Comparison of ENCODE assay signal across 8 cellular contexts in genomic region chr5:132428147-132428482, GRCh38. TPM values are rescaled to one million over a fixed set of nuclear protein-coding genes. Genes with fewer than 3 reads are reported as not detected.
A peak's percentile ranks its signal among the peaks of the same experiment; 100 is the strongest.
DNase-seq lines count a peak whose midpoint lies in the region; ATAC-seq and TF ChIP-seq lines count a peak whose summit lies in the region.

No MANE protein-coding gene starts in this region.

- ATAC-seq in activated CD4-positive, alpha-beta T cell treated with anti-CD3 and anti-CD28 coated beads for 36 hours = no peak
- ATAC-seq in PC-3 = no peak
- no peak for ATAC-seq in stimulated activated naive CD8-positive, alpha-beta T cell treated with anti-CD3 and anti-CD28 coated beads, Interleukin-15, amount 100 ng/mL, for 72 hours

- TF ChIP-seq CTCF in PC-3 (conservative IDR thresholded peaks at IDR 0.05; ENCODE audit: low read depth, low read length) (no peak), esophagus squamous epithelium (IDR thresholded peaks at IDR 0.05) (no peak)

- intact Hi-C loops in activated CD4-positive, alpha-beta T cell treated with anti-CD3 and anti-CD28 coated beads for 36 hours (cut with DNase I, micrococcal nuclease) = loop anchor here in 1 of 2 experiments (5.0 to 10.0 kb wide), 4 partner anchors 209 to 893 kb away; partner anchors contain the start of genes FNIP1 and RAPGEF6
- intact Hi-C loops in PC-3 (cut with micrococcal nuclease) (no loop called here), esophagus squamous epithelium (cut with DNase I) (loop anchor here (5.0 kb wide), 1 partner anchor 59 kb away; no protein-coding TSS in a partner anchor)

- no peaks in the 10 kb centered on the region for H3K9me2 ChIP-seq in PC-3 (replicated peaks; ENCODE audit: low read length)

- H3K4me1 ChIP-seq in PC-3 (ENCODE audit: insufficient read depth, low read length) = peaks cover 58% of the 10 kb centered on the region
- H3K4me1 ChIP-seq in esophagus squamous epithelium = peaks cover 57 to 95% (median 75%) of the 10 kb centered on the region in 3 donors

- 0 out of 2 replicates have a peak, but pooled peaks cover 5% of the 10 kb centered on the region for H3K79me2 ChIP-seq in PC-3 (ENCODE audit: low read length)

- no peaks in the 10 kb centered on the region for H3F3A ChIP-seq in PC-3 (ENCODE audit: low read length, unreplicated experiment)

- peak overlapping the region; percentile 94 for H3K27ac Mint-ChIP-seq in activated CD4-positive, alpha-beta T cell treated with anti-CD3 and anti-CD28 coated beads for 36 hours
- peak overlapping the region; percentile 98 to 100 for H3K27ac Mint-ChIP-seq in stimulated activated naive CD8-positive, alpha-beta T cell treated with anti-CD3 and anti-CD28 coated beads, Interleukin-15, amount 100 ng/mL, for 72 hours

- no peak for DNase-seq in activated CD4-positive, alpha-beta T cell treated with anti-CD3 and anti-CD28 coated beads for 36 hours
- no peak for DNase-seq in activated CD4-positive, alpha-beta T cell treated with anti-CD3 and anti-CD28 coated beads for 4 hours
- DNase-seq in PC-3 (no peak), esophagus squamous epithelium (lab: John Stamatoyannopoulos, UW) (no peak), Ammon's horn (ENCODE audit: low spot score) (no peak), NCI-H226 (no peak)
- DNase-seq in stimulated activated naive CD8-positive, alpha-beta T cell treated with anti-CD3 and anti-CD28 coated beads, Interleukin-15, amount 100 ng/mL, for 72 hours = no peak
- no peak for DNase-seq in effector CD4-positive, alpha-beta T cell

- no peaks in the 10 kb centered on the region for H3K9me3 Mint-ChIP-seq in activated CD4-positive, alpha-beta T cell treated with anti-CD3 and anti-CD28 coated beads for 36 hours (ENCODE audit: low read depth)
- peaks cover 0 to 7% of the 10 kb centered on the region in 2 donors for H3K9me3 Mint-ChIP-seq in stimulated activated naive CD8-positive, alpha-beta T cell treated with anti-CD3 and anti-CD28 coated beads, Interleukin-15, amount 100 ng/mL, for 72 hours

- peaks cover 97% of the 10 kb centered on the region for H3K4me1 Mint-ChIP-seq in activated CD4-positive, alpha-beta T cell treated with anti-CD3 and anti-CD28 coated beads for 36 hours
- peaks cover 100% of the 10 kb centered on the region for H3K4me1 Mint-ChIP-seq in stimulated activated naive CD8-positive, alpha-beta T cell treated with anti-CD3 and anti-CD28 coated beads, Interleukin-15, amount 100 ng/mL, for 72 hours

- H3K27me3 Mint-ChIP-seq in activated CD4-positive, alpha-beta T cell treated with anti-CD3 and anti-CD28 coated beads for 36 hours = no peaks in the 10 kb centered on the region
- H3K27me3 Mint-ChIP-seq in stimulated activated naive CD8-positive, alpha-beta T cell treated with anti-CD3 and anti-CD28 coated beads, Interleukin-15, amount 100 ng/mL, for 72 hours = no peaks in the 10 kb centered on the region

- no peaks in the 10 kb centered on the region for H4K20me1 ChIP-seq in PC-3 (ENCODE audit: low read length)

- POLR2A ChIA-PET in activated CD4-positive, alpha-beta T cell treated with anti-CD3 and anti-CD28 coated beads for 36 hours (lab: Charles Lee) = interaction anchor here (0.6 to 6.4 kb wide), 6 partner anchors 10 to 67 kb away, joined by 4 to 130 read pairs (median 39); partner anchors contain the start of gene IRF1
- POLR2A ChIA-PET in PC-3 (lab: Charles Lee; ENCODE audit: unreplicated experiment) = interaction anchor here (0.8 kb wide), 1 partner anchor 31 kb away, joined by 5 read pairs; no protein-coding TSS in a partner anchor

- no TSS peak for BruUV-seq in PC-3 (replicated peaks; lab: Mats Ljungman, UMichigan)

- peak overlapping the region; percentile 32; the same call in 1 of the 2 replicates for H3K4me2 ChIP-seq in PC-3 (ENCODE audit: low read length)

- peaks cover 34% of the 10 kb centered on the region for H3K36me3 Mint-ChIP-seq in activated CD4-positive, alpha-beta T cell treated with anti-CD3 and anti-CD28 coated beads for 36 hours (ENCODE audit: low read depth)

- no peaks in the 10 kb centered on the region for H3K9me3 ChIP-seq in PC-3 (ENCODE audit: low read length)
- no peaks in the 10 kb centered on the region for H3K9me3 ChIP-seq in esophagus squamous epithelium

- H3K9ac ChIP-seq in PC-3 (ENCODE audit: low read length) = no peak overlapping the region

- H3K27me3 ChIP-seq in PC-3 (ENCODE audit: low read length) (no peaks in the 10 kb centered on the region), esophagus squamous epithelium (no peaks in the 10 kb centered on the region)

- no peak for TF ChIP-seq POLR2A in esophagus squamous epithelium (IDR thresholded peaks at IDR 0.05)

- peak overlapping the region; percentile 55; the same call in 1 of the 2 replicates for H3K27ac ChIP-seq in PC-3 (ENCODE audit: low read length)
- peak overlapping the region; percentile 69 to 88 (median 79) for H3K27ac ChIP-seq in esophagus squamous epithelium

- H3K36me3 ChIP-seq in PC-3 (ENCODE audit: low read depth, low read length) = no peaks in the 10 kb centered on the region
- peaks cover 0 to 9% (median 0%) of the 10 kb centered on the region in 3 donors for H3K36me3 ChIP-seq in esophagus squamous epithelium

- no peak overlapping the region for H2AFZ ChIP-seq in PC-3 (ENCODE audit: low read length)

- CTCF ChIA-PET in activated CD4-positive, alpha-beta T cell treated with anti-CD3 and anti-CD28 coated beads for 36 hours (lab: Charles Lee) = interaction anchor here (0.5 to 13.9 kb wide), 10 partner anchors 8 to 702 kb away, joined by 3 to 89 read pairs (median 3); no protein-coding TSS in a partner anchor
- CTCF ChIA-PET in PC-3 (lab: Charles Lee) = no interaction called here

- H3K4me3 Mint-ChIP-seq in activated CD4-positive, alpha-beta T cell treated with anti-CD3 and anti-CD28 coated beads for 36 hours = no peak overlapping the region
- peak overlapping the region; percentile 84 to 92 for H3K4me3 Mint-ChIP-seq in stimulated activated naive CD8-positive, alpha-beta T cell treated with anti-CD3 and anti-CD28 coated beads, Interleukin-15, amount 100 ng/mL, for 72 hours

- no peak overlapping the region for H3K4me3 ChIP-seq in PC-3 (ENCODE audit: low read length)
- H3K4me3 ChIP-seq in esophagus squamous epithelium = no peak overlapping the region

RNA-seq across cellular contexts. Expression of gene SLC22A5, which starts 58.6 kb away (rescaled TPM):
- 1 to 10 TPM; 3.7 to 4.9 TPM for total RNA-seq in activated CD4-positive, alpha-beta T cell treated with anti-CD3 and anti-CD28 coated beads for 36 hours
- 8.2 and 21.8 TPM in 2 replicates for total RNA-seq in PC-3 (2014; rRNA removed)
- 10 to 100 TPM in 1 of 4 donors, 1 to 10 TPM in 3; 7.4 to 15.8 (median 8.3) TPM for total RNA-seq in esophagus squamous epithelium
